Comparison of ENCODE assay signal across 1 cellular context in genomic region chr9:15182755-15183154, GRCh38.
TF ChIP-seq lines count a peak whose summit lies in the region.

No MANE protein-coding gene starts in this region.

TF ChIP-seq in SK-N-SH treated with all-trans-retinoic acid at 6 μM for 48 hours, 23 proteins besides CTCF, POLR2A, EP300 and RAD21 (continued from another document):
- TF ChIP-seq TOX (CRISPR knock-in tag; IDR thresholded peaks at IDR 0.05; ENCODE audit: borderline replicate concordance) (no peak), TCF4 (CRISPR knock-in tag; IDR thresholded peaks at IDR 0.05; ENCODE audit: borderline replicate concordance) (peak; percentile 96), OSR1 (CRISPR knock-in tag; IDR thresholded peaks at IDR 0.05) (no peak), CSRNP3 (CRISPR knock-in tag; IDR thresholded peaks at IDR 0.05) (peak; percentile 67; the same call in 1 of the 2 replicates), SNAI2 (CRISPR knock-in tag; IDR thresholded peaks at IDR 0.05) (no peak), ESRRG (CRISPR knock-in tag; IDR thresholded peaks at IDR 0.05) (no peak)
